ENCODE assay signal across 12 cellular contexts in genomic region chr3:84724877-84725276, GRCh38.
DNase-seq lines count a peak whose midpoint lies in the region; ATAC-seq, FAIRE-seq and TF ChIP-seq lines count a peak whose summit lies in the region.
"Had no signal": no experiment of that assay in that cellular context is flagged by ENCODE, and none has a peak within 500 bp of the region (broad histone marks: within the 10 kb centered on the region; RNA-seq: fewer than 3 reads in every experiment).

No MANE protein-coding gene starts in this region.

- FAIRE-seq in bronchial epithelial cell (lab: Jason Lieb, UNC) = no peak
- FAIRE-seq: GM18507 had no signal

- CTCF ChIA-PET in activated CD4-positive, alpha-beta T cell treated with anti-CD3 and anti-CD28 coated beads for 36 hours (lab: Charles Lee) = no interaction called here

- TF ChIP-seq POLR2A in spleen (IDR thresholded peaks at IDR 0.05) = no peak

- H3K27ac Mint-ChIP-seq in activated CD4-positive, alpha-beta T cell treated with anti-CD3 and anti-CD28 coated beads for 36 hours = no peak overlapping the region
- H3K27ac Mint-ChIP-seq: natural killer cell treated with Interleukin-12 subunit alpha and Interleukin-12 subunit beta and Interleukin-15 and Interleukin-18, amount 100 ng/mL, for 72 hours had no signal

- no peaks in the 10 kb centered on the region for H3K4me1 Mint-ChIP-seq in activated CD4-positive, alpha-beta T cell treated with anti-CD3 and anti-CD28 coated beads for 36 hours

- no peak overlapping the region for H3K4me3 Mint-ChIP-seq in activated CD4-positive, alpha-beta T cell treated with anti-CD3 and anti-CD28 coated beads for 36 hours
- H3K4me3 Mint-ChIP-seq: natural killer cell treated with Interleukin-12 subunit alpha and Interleukin-12 subunit beta and Interleukin-15 and Interleukin-18, amount 100 ng/mL, for 72 hours had no signal

- H3K9me3 ChIP-seq in spleen = no peaks in the 10 kb centered on the region
- H3K9me3 ChIP-seq in MM.1S (replicated peaks; ENCODE audit: insufficient read depth, low read length) = no peaks in the 10 kb centered on the region; the same call in 1 of the 2 replicates

- peaks cover 15% of the 10 kb centered on the region for H3K9me3 Mint-ChIP-seq in activated CD4-positive, alpha-beta T cell treated with anti-CD3 and anti-CD28 coated beads for 36 hours (ENCODE audit: low read depth)

- intact Hi-C loops in spleen (cut with DNase I; ENCODE audit: low total_unique reads) = no loop called here
- intact Hi-C loops in activated CD4-positive, alpha-beta T cell treated with anti-CD3 and anti-CD28 coated beads for 36 hours (cut with DNase I, micrococcal nuclease) = no loop called here

- DNase-seq in NCI-H748 (lab: John Stamatoyannopoulos, UW; ENCODE audit: unreplicated experiment) (peak; percentile 33), NCI-H748 treated with DMSO at 0.1 percent for 48 hours (lab: John Stamatoyannopoulos, UW) (no peak), MV-4-11 (lab: John Stamatoyannopoulos, UW) (peak; percentile 86), bronchial epithelial cell (ENCODE audit: low read depth) (peak; percentile 3), spleen (peak; percentile 41), MM.1S (no peak)
- DNase-seq in activated CD4-positive, alpha-beta T cell treated with anti-CD3 and anti-CD28 coated beads for 36 hours = no peak
- DNase-seq: NCI-H187 treated with DMSO at 0.1 percent for 48 hours had no signal

- H3K27me3 ChIP-seq in bronchial epithelial cell (ENCODE audit: control insufficient read depth, insufficient read depth, low read length) = no peaks in the 10 kb centered on the region
- no peaks in the 10 kb centered on the region for H3K27me3 ChIP-seq in spleen (replicated peaks in 1 of 7)
- no peaks in the 10 kb centered on the region for H3K27me3 ChIP-seq in MM.1S (replicated peaks; ENCODE audit: insufficient read depth, low read length)

- H3K4me1 ChIP-seq in spleen (no peaks in the 10 kb centered on the region), MM.1S (ENCODE audit: low read length) (no peaks in the 10 kb centered on the region)

- H3K79me2 ChIP-seq in MM.1S (ENCODE audit: low read length) = no peaks in the 10 kb centered on the region

- H2AFZ ChIP-seq in MM.1S (ENCODE audit: low read length) = no peak overlapping the region

- H3K4me2 ChIP-seq in MM.1S (ENCODE audit: low read depth, low read length) = no peak overlapping the region

- H4K20me1 ChIP-seq in MM.1S (ENCODE audit: insufficient read depth, low read length) = no peaks in the 10 kb centered on the region

- no peak overlapping the region for H3K9ac ChIP-seq in MM.1S (ENCODE audit: low read length)

- no peak for TF ChIP-seq CTCF in bronchial epithelial cell (IDR thresholded peaks at IDR 0.05; ENCODE audit: insufficient read depth, low read length, severe bottlenecking)
- TF ChIP-seq CTCF in spleen (IDR thresholded peaks at IDR 0.05 in 8 of 11, conservative IDR thresholded peaks at IDR 0.05 in 3 of 11) = no peak
- TF ChIP-seq CTCF in MM.1S (IDR thresholded peaks at IDR 0.05; ENCODE audit: low read length) = no peak

- H3K27me3 Mint-ChIP-seq in activated CD4-positive, alpha-beta T cell treated with anti-CD3 and anti-CD28 coated beads for 36 hours = no peaks in the 10 kb centered on the region
- H3K27me3 Mint-ChIP-seq: natural killer cell treated with Interleukin-12 subunit alpha and Interleukin-12 subunit beta and Interleukin-15 and Interleukin-18, amount 100 ng/mL, for 72 hours had no signal

- peaks cover 3% of the 10 kb centered on the region for H3K36me3 Mint-ChIP-seq in activated CD4-positive, alpha-beta T cell treated with anti-CD3 and anti-CD28 coated beads for 36 hours (ENCODE audit: low read depth)

- WGBS in spleen, 5 donors = 68 to 85% (median 79%) methylated on average over 4 of the region's 4 CpGs

- POLR2A ChIA-PET in activated CD4-positive, alpha-beta T cell treated with anti-CD3 and anti-CD28 coated beads for 36 hours (lab: Charles Lee) = no interaction called here

- no peaks in the 10 kb centered on the region for H3K36me3 ChIP-seq in bronchial epithelial cell (ENCODE audit: control insufficient read depth, insufficient read depth, low read length)
- no peaks in the 10 kb centered on the region for H3K36me3 ChIP-seq in spleen
- H3K36me3 ChIP-seq in MM.1S (replicated peaks; ENCODE audit: insufficient read depth, low read length) = no peaks in the 10 kb centered on the region

- H3F3A ChIP-seq in MM.1S (ENCODE audit: insufficient read depth, low read length) = no peaks in the 10 kb centered on the region

- no peaks in the 10 kb centered on the region for H3K9me2 ChIP-seq in MM.1S (replicated peaks; ENCODE audit: insufficient read depth, low read length)

- H3K4me3 ChIP-seq in bronchial epithelial cell (ENCODE audit: low read depth, low read length) (no peak overlapping the region), spleen (no peak overlapping the region), MM.1S (ENCODE audit: low read length) (no peak overlapping the region)

- H3K27ac ChIP-seq in spleen = no peak overlapping the region
- H3K27ac ChIP-seq in MM.1S (ENCODE audit: low read length) = no peak overlapping the region
- H3K27ac ChIP-seq: VCaP had no signal

- ATAC-seq in activated CD4-positive, CD25-positive, alpha-beta regulatory T cell treated with anti-CD3 and anti-CD28 coated beads, Interleukin-2, amount 50 U/mL, for 24 hours = no peak
- ATAC-seq in activated CD4-positive, alpha-beta T cell treated with anti-CD3 and anti-CD28 coated beads for 36 hours = no peak
- ATAC-seq: natural killer cell treated with Interleukin-12 subunit alpha and Interleukin-12 subunit beta and Interleukin-15 and Interleukin-18, amount 100 ng/mL, for 72 hours had no signal

Comparison
In these comparisons a context has a peak if more than half of its experiments do, and no peak if none do; other contexts are left out.
1. DNase-seq: peak in NCI-H748 (single experiment), MV-4-11 (single experiment), bronchial epithelial cell (single experiment) and spleen (single experiment); none in NCI-H748 treated with DMSO at 0.1 percent for 48 hours (single experiment), MM.1S (single experiment) and activated CD4-positive, alpha-beta T cell treated with anti-CD3 and anti-CD28 coated beads for 36 hours (single experiment).